ENCODE assay signal across 2 cellular contexts in genomic region chr20:63960654-63961621, GRCh38.
TF ChIP-seq lines count a peak whose summit lies in the region.

No MANE protein-coding gene starts in this region.

TF ChIP-seq in HEK293, 187 proteins besides CTCF, POLR2A, EP300 and RAD21:
- TF ChIP-seq GLIS2 (tag by site-specific recombination; IDR thresholded peaks at IDR 0.05), result peak; percentile 75

TF ChIP-seq in HepG2, 621 proteins besides CTCF, POLR2A, EP300 and RAD21:
- 0 out of 2 replicates have a peak, but pooled peaks have one; percentile 4 for TF ChIP-seq PCBP1 (IDR thresholded peaks at IDR 0.05; ENCODE audit: borderline replicate concordance, low read depth, low read length)
- peak; percentile 65 for TF ChIP-seq RBFOX2 (IDR thresholded peaks at IDR 0.05; ENCODE audit: low read depth, low read length)
- TF ChIP-seq ZFP91 (CRISPR knock-in tag; IDR thresholded peaks at IDR 0.05; ENCODE audit: borderline replicate concordance), result 0 out of 2 replicates have a peak, but pooled peaks have one; percentile 10
- 0 out of 2 replicates have a peak, but pooled peaks have one; percentile 34 for TF ChIP-seq DZIP1 (CRISPR knock-in tag; IDR thresholded peaks at IDR 0.05)
